Comparison of ENCODE assay signal across 8 cellular contexts in the genomic region with DNA sequence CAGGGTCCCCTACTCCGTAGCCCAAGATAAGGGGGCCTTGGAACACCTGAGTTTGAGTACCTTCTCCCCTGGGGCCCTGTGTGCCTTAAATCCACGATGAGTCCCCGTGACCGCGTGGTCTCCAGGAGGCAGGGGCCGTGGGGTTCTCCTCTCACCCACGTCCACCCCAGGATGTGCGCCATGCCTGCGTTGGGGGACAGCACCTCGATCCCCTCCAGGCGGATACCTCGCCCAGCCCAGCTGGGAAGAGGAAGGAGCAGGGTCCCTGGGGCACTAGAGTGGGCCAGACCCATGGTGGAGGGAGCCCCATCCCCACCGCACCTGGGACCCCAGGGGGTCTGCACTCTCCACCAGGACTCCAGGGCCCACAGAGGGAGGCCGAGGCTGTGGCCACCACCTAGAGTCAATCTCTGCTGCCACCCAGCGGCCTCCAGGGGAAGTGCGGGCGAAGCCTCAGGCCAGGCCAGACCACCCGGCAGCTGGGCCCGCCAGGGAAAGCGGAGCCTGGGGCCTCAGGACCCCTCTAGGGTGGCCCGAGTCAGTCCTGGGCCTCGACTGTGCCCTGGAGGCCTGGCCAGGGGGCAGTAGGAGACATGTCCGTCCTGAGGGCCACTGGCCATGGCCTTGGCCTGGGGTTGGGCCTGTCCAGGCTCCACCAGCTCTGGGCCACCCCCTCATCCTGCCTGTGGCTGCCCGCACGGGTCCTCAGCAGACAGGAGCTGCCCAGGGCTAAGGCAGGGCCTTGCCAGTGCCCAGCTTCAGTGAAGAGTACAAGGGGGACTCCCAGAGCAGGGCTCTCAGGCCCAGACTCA. TPM values are rescaled to one million over a fixed set of nuclear protein-coding genes. Genes with fewer than 3 reads are reported as not detected.
A peak's percentile ranks its signal among the peaks of the same experiment; 100 is the strongest.
DNase-seq lines count a peak whose midpoint lies in the region; ATAC-seq and TF ChIP-seq lines count a peak whose summit lies in the region.

No MANE protein-coding gene starts in this region.

- H3K36me3 ChIP-seq in DOHH2 (ENCODE audit: control insufficient read depth, low read length): no peaks in the 10 kb centered on the region

- no peaks in the 10 kb centered on the region for H3K79me2 ChIP-seq in DOHH2 (ENCODE audit: control insufficient read depth, low read length)

- DNase-seq in HT1080 (ENCODE audit: low read depth) (peak; percentile 37), SKM-1 treated with dmso at 0.1 percent for 144 hours (lab: John Stamatoyannopoulos, UW; ENCODE audit: unreplicated experiment) (peak; percentile 51), left cardiac atrium (peak; percentile 69), sciatic nerve (ENCODE audit: low spot score) (peak; percentile 84)
- peak; percentile 70 to 82 for DNase-seq in activated naive CD4-positive, alpha-beta T cell treated with anti-CD3 and anti-CD28 coated beads, Interleukin-2, amount 50 U/mL, for 72 hours (ENCODE audit: low spot score in 2 of 2)

- no peaks in the 10 kb centered on the region for H3F3A ChIP-seq in DOHH2 (ENCODE audit: control insufficient read depth, insufficient read depth)

- no peak overlapping the region for H3K4me2 ChIP-seq in DOHH2 (ENCODE audit: low read length)

- ATAC-seq in activated naive CD4-positive, alpha-beta T cell treated with anti-CD3 and anti-CD28 coated beads, Interleukin-2, amount 50 U/mL, for 72 hours: peak; percentile 86 to 88
- ATAC-seq in left cardiac atrium (peak; percentile 81 to 88), sciatic nerve (peak; percentile 86), HG02884 (IDR thresholded peaks at IDR 0.05; ENCODE audit: unreplicated experiment) (no peak), GM18858 (IDR thresholded peaks at IDR 0.05; ENCODE audit: unreplicated experiment) (no peak)

- H3K4me3 ChIP-seq in DOHH2 (ENCODE audit: low read length): no peak overlapping the region

- H3K9me2 ChIP-seq in DOHH2 (replicated peaks; ENCODE audit: control insufficient read depth, low read length): no peaks in the 10 kb centered on the region

- no peaks in the 10 kb centered on the region for H3K27me3 ChIP-seq in DOHH2 (ENCODE audit: control insufficient read depth, low read length)

- no peak overlapping the region for H3K27ac Mint-ChIP-seq in activated naive CD4-positive, alpha-beta T cell treated with anti-CD3 and anti-CD28 coated beads, Interleukin-2, amount 50 U/mL, for 72 hours

- TF ChIP-seq CTCF in DOHH2 (IDR thresholded peaks at IDR 0.05; ENCODE audit: low read depth, low read length, poor library complexity, severe bottlenecking): peak; percentile 98

- H4K20me1 ChIP-seq in DOHH2 (ENCODE audit: control insufficient read depth, insufficient read depth, low read depth, low read length): no peaks in the 10 kb centered on the region

- H3K9me3 ChIP-seq in DOHH2 (ENCODE audit: control insufficient read depth, insufficient read depth, low read length): peaks cover 30% of the 10 kb centered on the region; the same call in 1 of the 2 replicates

- H3K9me3 Mint-ChIP-seq in activated naive CD4-positive, alpha-beta T cell treated with anti-CD3 and anti-CD28 coated beads, Interleukin-2, amount 50 U/mL, for 72 hours: no peaks in the 10 kb centered on the region

- H3K27ac ChIP-seq in DOHH2 (ENCODE audit: low read depth, low read length): no peak overlapping the region

- no peaks in the 10 kb centered on the region for H3K4me1 ChIP-seq in DOHH2 (ENCODE audit: control insufficient read depth, low read length)

- intact Hi-C loops in left cardiac atrium (cut with DNase I) (loop anchor here (1.0 to 2.0 kb wide), 2 partner anchors 272 to 273 kb away; no protein-coding TSS in a partner anchor), sciatic nerve (cut with DNase I) (loop anchor here (5.0 kb wide), 1 partner anchor 272 kb away; no protein-coding TSS in a partner anchor)

- no peaks in the 10 kb centered on the region for H3K36me3 Mint-ChIP-seq in activated naive CD4-positive, alpha-beta T cell treated with anti-CD3 and anti-CD28 coated beads, Interleukin-2, amount 50 U/mL, for 72 hours

RNA-seq across cellular contexts. Expression of gene FAM53A, which starts 55.0 kb away (rescaled TPM):
- total RNA-seq in HT1080 (2014; rRNA removed; shearing (Covaris generic)): 0.06 TPM in 1 of 2 replicates, not detected in the other
- 0.49 and 0.59 TPM in 2 replicates for polyA plus RNA-seq in HT1080 (2015; cell fraction: cytosol; rRNA removed)
- 0.16 TPM in 1 of 2 replicates, not detected in the other for polyA plus RNA-seq in HT1080 (2015; cell fraction: nucleus; rRNA removed)
- 1 to 10 TPM; 3.0 to 5.4 TPM for total RNA-seq in activated naive CD4-positive, alpha-beta T cell treated with anti-CD3 and anti-CD28 coated beads, Interleukin-2, amount 50 U/mL, for 72 hours
- total RNA-seq in left cardiac atrium (1 to 10 TPM; 1.3 to 1.6 TPM), sciatic nerve (1.9 TPM)

Comparison
In these comparisons a context has a peak if more than half of its experiments do, and no peak if none do; other contexts are left out.
1. ATAC-seq: peak in activated naive CD4-positive, alpha-beta T cell treated with anti-CD3 and anti-CD28 coated beads, Interleukin-2, amount 50 U/mL, for 72 hours (2 of 2), left cardiac atrium (2 of 2) and sciatic nerve (single experiment); none in HG02884 (single experiment) and GM18858 (single experiment).
2. Peak in every context shown above with its lines, with median percentiles within 50 percentile points of each other: DNase-seq.